Comparison of ENCODE assay signal across 22 cellular contexts in the genomic region with DNA sequence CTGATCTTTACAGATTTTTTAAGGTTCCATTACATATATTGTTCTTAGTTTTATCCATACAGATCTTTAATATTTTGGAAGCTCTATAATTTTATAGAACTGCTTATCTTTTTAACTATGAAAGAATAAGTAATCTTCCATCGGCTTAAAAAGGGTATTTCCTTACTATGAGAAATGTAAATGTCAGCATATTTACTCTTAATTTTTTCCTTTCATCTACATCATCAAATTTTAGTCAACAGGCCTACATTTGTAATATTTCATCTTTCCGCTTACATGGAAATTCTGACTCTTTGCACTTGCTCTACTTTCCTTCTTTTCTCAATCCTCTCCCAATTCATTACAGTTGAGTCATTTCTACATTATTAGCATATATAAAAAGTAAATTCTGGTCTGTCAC.
DNase-seq lines count a peak whose midpoint lies in the region; ATAC-seq, FAIRE-seq and TF ChIP-seq lines count a peak whose summit lies in the region.
"Had no signal": no experiment of that assay in that cellular context is flagged by ENCODE, and none has a peak within 500 bp of the region (broad histone marks: within the 10 kb centered on the region; RNA-seq: fewer than 3 reads in every experiment).

No MANE protein-coding gene starts in this region.

- no peak for ATAC-seq in A549

- TF ChIP-seq POLR2A in A549 (IDR thresholded peaks at IDR 0.05; ENCODE audit: low read length) (no peak), H54 (IDR thresholded peaks at IDR 0.05; ENCODE audit: low read depth, low read length) (no peak)

- no peak overlapping the region for H3K4me3 ChIP-seq in A549
- H3K4me3 ChIP-seq: BLaER1 treated with 17β-estradiol and CSF1 and Interleukin-3, amounts not matched to agents 10 nM and 100 nM; GM23248 had no signal

- DNase-seq in A549 (ENCODE audit: low read depth in 1 of 2, low spot score in 1 of 2) (no peak), H54 (ENCODE audit: insufficient read length, low spot score) (no peak), RCC 7860 (ENCODE audit: low spot score) (no peak), activated gamma-delta T cell (lab: John Stamatoyannopoulos, UW) (no peak), KBM-7 (no peak), AML-193 (lab: John Stamatoyannopoulos, UW) (no peak), Ammon's horn (ENCODE audit: low spot score) (no peak)
- DNase-seq: 8988T; BE2C; Calu3; CD4-positive, alpha-beta T cell; COR-L47; DMS53; DMS79 treated with DMSO at 0.1 percent for 48 hours; GF-D8; GM23248; H9 had no signal

- TF ChIP-seq EP300 in A549 (IDR thresholded peaks at IDR 0.05) = no peak

- CTCF ChIA-PET in A549 (lab: Yijun Ruan, JAX) = interaction anchor here (1.0 kb wide), 1 partner anchor 10 kb away, joined by 3 read pairs; no protein-coding TSS in a partner anchor

- H3K4me1 ChIP-seq in A549 = no peaks in the 10 kb centered on the region
- H3K4me1 ChIP-seq: BE2C had no signal

- no peak overlapping the region for H3K4me2 ChIP-seq in A549
- H3K4me2 ChIP-seq: BLaER1 treated with 17β-estradiol and CSF1 and Interleukin-3, amounts not matched to agents 10 nM and 100 nM had no signal

- in situ Hi-C loops in KBM-7 (cut with MboI; ENCODE audit: low pct_unique_long_range_greater_than_20kb, low sequenced_read_pairs) = no loop called here

- TF ChIP-seq RAD21 in A549 (conservative IDR thresholded peaks at IDR 0.05 in 1 of 2, IDR thresholded peaks at IDR 0.05 in 1 of 2) = no peak

- H3K9me3 ChIP-seq in A549 = 0 out of 3 replicates have a peak, but pooled peaks cover 10% of the 10 kb centered on the region
- H3K9me3 ChIP-seq: BE2C had no signal

- no peak for TF ChIP-seq CTCF in A549 (IDR thresholded peaks at IDR 0.05)

- no peak overlapping the region for H3K27ac ChIP-seq in A549
- H3K27ac ChIP-seq: BLaER1 treated with 17β-estradiol and CSF1 and Interleukin-3, amounts not matched to agents 10 nM and 100 nM; GM23248 had no signal

- FAIRE-seq in A549 (lab: Jason Lieb, UNC) = no peak
- FAIRE-seq in H54 (lab: Jason Lieb, UNC) = peak; percentile 43
- peak; percentile 58 for FAIRE-seq in RCC 7860 (lab: Jason Lieb, UNC)
- peak; percentile 86 for FAIRE-seq in colon (lab: Jason Lieb, UNC)
- FAIRE-seq: GM12891, GM18507, H1 had no signal

- POLR2A ChIA-PET in A549 (lab: Yijun Ruan, JAX) = no interaction called here

- WGBS in A549 (ENCODE audit: missing lambda C conversion rate) = 39% methylated on average over 2 of the region's 2 CpGs

TF ChIP-seq in A549, 52 proteins besides CTCF, POLR2A, EP300 and RAD21:
- no peak for TF ChIP-seq CHD2 (IDR thresholded peaks at IDR 0.05; ENCODE audit: low read length, partially characterized antibody)
- TF ChIP-seq MAFK (IDR thresholded peaks at IDR 0.05; ENCODE audit: partially characterized antibody) = peak; percentile 81
